18 cellular contexts compared by ENCODE assay signal in the genomic region with DNA sequence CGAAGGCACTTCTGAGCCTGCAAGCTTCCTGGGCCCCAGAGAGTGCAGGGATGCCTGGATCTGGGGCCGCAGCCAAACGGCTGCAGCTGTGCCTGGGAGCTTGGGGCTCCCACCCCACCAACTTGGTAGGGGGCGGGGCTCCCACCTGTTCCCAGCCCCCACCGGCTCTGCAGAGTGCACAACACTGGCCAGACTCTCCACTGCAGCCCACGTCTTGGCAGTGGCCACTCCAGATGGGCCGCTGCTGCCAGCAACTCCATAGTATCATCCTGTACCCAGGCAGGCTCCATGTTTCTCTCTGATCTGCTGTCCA.
"Had no signal": no experiment of that assay in that cellular context is flagged by ENCODE, and none has a peak within 500 bp of the region (broad histone marks: within the 10 kb centered on the region; RNA-seq: fewer than 3 reads in every experiment).

No MANE protein-coding gene starts in this region.

- ATAC-seq: esophagus mucosa; lower lobe of right lung; natural killer cell treated with Interleukin-12 subunit alpha and Interleukin-12 subunit beta and Interleukin-15 and Interleukin-18, amount 100 ng/mL, for 72 hours; stimulated activated naive CD8-positive, alpha-beta T cell treated with anti-CD3 and anti-CD28 coated beads, Interleukin-15, Interleukin-2, amounts not matched to agents 100 U/mL and 50 U/mL, for 24 hours had no signal

- DNase-seq: effector memory CD4-positive, alpha-beta T cell; heart right ventricle; hypothalamus; left ventricle myocardium inferior; lower lobe of right lung; posterior cingulate gyrus; sigmoid colon; small intestine; stimulated activated CD4-positive, alpha-beta T cell treated with anti-CD3 and anti-CD28 coated beads, Interleukin-12 subunit alpha, Interleukin-12 subunit beta, amount 100 ng/mL, for 4 hours; stimulated activated naive CD8-positive, alpha-beta T cell treated with anti-CD3 and anti-CD28 coated beads, Interleukin-15, Interleukin-2, amounts not matched to agents 100 U/mL and 50 U/mL, for 24 hours; thyroid gland; uterus had no signal

- H3K9me3 Mint-ChIP-seq: memory B cell; mesothelial cell of epicardium; natural killer cell treated with Interleukin-12 subunit alpha and Interleukin-12 subunit beta and Interleukin-15 and Interleukin-18, amount 100 ng/mL, for 72 hours; neural progenitor cell; type B pancreatic cell had no signal

- H3K27ac Mint-ChIP-seq: memory B cell; mesothelial cell of epicardium; natural killer cell treated with Interleukin-12 subunit alpha and Interleukin-12 subunit beta and Interleukin-15 and Interleukin-18, amount 100 ng/mL, for 72 hours; neural progenitor cell; type B pancreatic cell had no signal

- H3K36me3 Mint-ChIP-seq: memory B cell; mesothelial cell of epicardium; natural killer cell treated with Interleukin-12 subunit alpha and Interleukin-12 subunit beta and Interleukin-15 and Interleukin-18, amount 100 ng/mL, for 72 hours; neural progenitor cell; type B pancreatic cell had no signal

- H3K4me3 Mint-ChIP-seq: memory B cell; mesothelial cell of epicardium; natural killer cell treated with Interleukin-12 subunit alpha and Interleukin-12 subunit beta and Interleukin-15 and Interleukin-18, amount 100 ng/mL, for 72 hours; neural progenitor cell; type B pancreatic cell had no signal
